Comparison of ENCODE assay signal across 26 cellular contexts in genomic region chr18:71831039-71831438, GRCh38.
DNase-seq lines count a peak whose midpoint lies in the region; ATAC-seq and TF ChIP-seq lines count a peak whose summit lies in the region.
"Had no signal": no experiment of that assay in that cellular context is flagged by ENCODE, and none has a peak within 500 bp of the region (broad histone marks: within the 10 kb centered on the region; RNA-seq: fewer than 3 reads in every experiment).

No MANE protein-coding gene starts in this region.

- H3K18ac ChIP-seq in IMR-90 (ENCODE audit: low read depth, low read length) = no peak overlapping the region

- no peak overlapping the region for H3K9ac ChIP-seq in IMR-90 (ENCODE audit: low read depth, low read length)
- H3K9ac ChIP-seq: KMS-11 had no signal

- intact Hi-C loops in IMR-90 (cut with micrococcal nuclease) = no loop called here

- H3K36me3 ChIP-seq in IMR-90 (ENCODE audit: control insufficient read depth, insufficient read depth, low read length) = no peaks in the 10 kb centered on the region
- H3K36me3 ChIP-seq: colonic mucosa, gastroesophageal sphincter, ovary, tibial nerve had no signal

- TF ChIP-seq RAD21 in IMR-90 (IDR thresholded peaks at IDR 0.05; ENCODE audit: low read length) = no peak

- no peak for TF ChIP-seq POLR2A in IMR-90 (IDR thresholded peaks at IDR 0.05; ENCODE audit: low read depth, low read length)

- H4K8ac ChIP-seq in IMR-90 (ENCODE audit: low read depth in 2 of 2, low read length in 2 of 2) = no peak overlapping the region

- H3K9me1 ChIP-seq in IMR-90 (ENCODE audit: insufficient read depth, low read length) = no peaks in the 10 kb centered on the region

- H3K56ac ChIP-seq in IMR-90 (ENCODE audit: extremely low read depth, insufficient read depth, low read length) = no peak overlapping the region

- dilution Hi-C loops in IMR-90 (cut with HindIII; ENCODE audit: low sequenced_read_pairs, unreplicated experiment) = no loop called here

- no peak overlapping the region for H2AK9ac ChIP-seq in IMR-90 (replicated peaks; ENCODE audit: low read depth, low read length, poor library complexity)

- H3K4me3 ChIP-seq in IMR-90 (ENCODE audit: insufficient read depth, low read depth, low read length) (no peak overlapping the region), fibroblast of the aortic adventitia (ENCODE audit: low read depth, low read length) (no peak overlapping the region), retinal pigment epithelial cell (ENCODE audit: low read length) (no peak overlapping the region)
- H3K4me3 ChIP-seq: colonic mucosa, gastroesophageal sphincter, ovary, tibial nerve had no signal

- H4K5ac ChIP-seq in IMR-90 (ENCODE audit: low read depth, low read length) = no peak overlapping the region

- 0 out of 2 replicates have a peak, but pooled peaks cover 2% of the 10 kb centered on the region for H3K9me3 ChIP-seq in IMR-90 (ENCODE audit: control insufficient read depth, insufficient read depth, low read length)
- H3K9me3 ChIP-seq: colonic mucosa, gastroesophageal sphincter, ovary, tibial nerve had no signal

- no peak overlapping the region for H2AFZ ChIP-seq in IMR-90 (replicated peaks; ENCODE audit: low read length, poor library complexity)

- no peaks in the 10 kb centered on the region for H3K27me3 ChIP-seq in IMR-90 (ENCODE audit: control insufficient read depth, insufficient read depth, low read length)
- H3K27me3 ChIP-seq: colonic mucosa, gastroesophageal sphincter, ovary, tibial nerve had no signal

- CTCF ChIA-PET in IMR-90 (lab: Yijun Ruan, JAX) = no interaction called here

- POLR2A ChIA-PET in IMR-90 (lab: Charles Lee; ENCODE audit: unreplicated experiment) = no interaction called here

- no peak overlapping the region for H3K23ac ChIP-seq in IMR-90 (ENCODE audit: low read depth, low read length)

- in situ Hi-C loops in IMR-90 (cut with MboI; ENCODE audit: low sequenced_read_pairs) = no loop called here

- no peaks in the 10 kb centered on the region for H3K4me1 ChIP-seq in IMR-90 (ENCODE audit: control insufficient read depth, insufficient read depth, low read length)
- H3K4me1 ChIP-seq: colonic mucosa, tibial nerve had no signal

- no peak overlapping the region for H2BK15ac ChIP-seq in IMR-90 (ENCODE audit: low read depth, low read length)

- H2BK5ac ChIP-seq in IMR-90 (ENCODE audit: low read depth, low read length, poor library complexity, severe bottlenecking) = no peak overlapping the region

- H3K27ac ChIP-seq in IMR-90 (ENCODE audit: insufficient read depth, low read length) = no peak overlapping the region
- H3K27ac ChIP-seq: colonic mucosa, gastroesophageal sphincter, KMS-11, ovary, RWPE1, tibial nerve had no signal

- no peaks in the 10 kb centered on the region for H4K20me1 ChIP-seq in IMR-90 (ENCODE audit: insufficient read depth, low read length)

- no peak overlapping the region for H4K91ac ChIP-seq in IMR-90 (ENCODE audit: insufficient read depth, low read depth, low read length)

- no peaks in the 10 kb centered on the region for H3K79me1 ChIP-seq in IMR-90 (ENCODE audit: low read depth in 1 of 2, low read length in 2 of 2)

- BruUV-seq in IMR-90 (replicated peaks; lab: Mats Ljungman, UMichigan) = no TSS peak

- no peak overlapping the region for H2BK20ac ChIP-seq in IMR-90 (ENCODE audit: low read depth, low read length)

- TF ChIP-seq CTCF in IMR-90 (conservative IDR thresholded peaks at IDR 0.05; ENCODE audit: low read depth, low read length) (no peak), fibroblast of the aortic adventitia (IDR thresholded peaks at IDR 0.05; ENCODE audit: insufficient read depth, low read length) (no peak), retinal pigment epithelial cell (conservative IDR thresholded peaks at IDR 0.05; ENCODE audit: low read depth, low read length) (no peak)

- H3K14ac ChIP-seq in IMR-90 (replicated peaks; ENCODE audit: low read depth, low read length) = no peak overlapping the region

- no peak overlapping the region for H3K4me2 ChIP-seq in IMR-90 (ENCODE audit: low read depth, low read length)
- H3K4me2 ChIP-seq: KMS-11 had no signal

- H2BK120ac ChIP-seq in IMR-90 (ENCODE audit: low read depth, low read length) = no peak overlapping the region

- no peak for ATAC-seq in IMR-90 (ENCODE audit: low read depth)
- ATAC-seq: activated CD4-positive, CD25-positive, alpha-beta regulatory T cell treated with anti-CD3 and anti-CD28 coated beads, Interleukin-2, amount 50 U/mL, for 24 hours; activated T-cell treated with anti-CD3 and anti-CD28 coated beads, Interleukin-2, amount 50 U/mL, for 72 hours; gastroesophageal sphincter; naive thymus-derived CD4-positive, alpha-beta T cell; SK-N-SH treated with all-trans-retinoic acid at 6 μM for 48 hours; stimulated activated naive CD8-positive, alpha-beta T cell treated with anti-CD3 and anti-CD28 coated beads, Interleukin-15, Interleukin-2, amounts not matched to agents 100 U/mL and 50 U/mL, for 24 hours had no signal

- H3K4ac ChIP-seq in IMR-90 (ENCODE audit: low read depth, low read length) = no peak overlapping the region

- DNase-seq in IMR-90 = peak; percentile 13
- DNase-seq in astrocyte of the hippocampus (ENCODE audit: low read depth, low spot score) = peak; percentile 51
- peak; percentile 28 for DNase-seq in fibroblast of the aortic adventitia (ENCODE audit: low read depth)
- DNase-seq in retinal pigment epithelial cell (ENCODE audit: low read depth) = peak; percentile 85
- no peak for DNase-seq in activated CD4-positive, CD25-positive, alpha-beta regulatory T cell (lab: John Stamatoyannopoulos, UW)
- no peak for DNase-seq in LoVo (ENCODE audit: low spot score)
- DNase-seq in activated CD4-positive, CD25-positive, alpha-beta regulatory T cell treated with anti-CD3 and anti-CD28 coated beads, Interleukin-2, amount 50 U/mL, for 72 hours = no peak
- DNase-seq: activated T-cell treated with anti-CD3 and anti-CD28 coated beads, Interleukin-2, amount 50 U/mL, for 72 hours; AML-193; aorta; CD8-positive, alpha-beta memory T cell; colonic mucosa; endodermal cell; naive thymus-derived CD4-positive, alpha-beta T cell; NCI-H1105; NCI-H524; ovary; stimulated activated CD4-positive, alpha-beta T cell treated with anti-CD3 and anti-CD28 coated beads, Interleukin-2, amount 100 ng/mL, for 48 hours; stimulated activated naive CD8-positive, alpha-beta T cell treated with anti-CD3 and anti-CD28 coated beads, Interleukin-15, Interleukin-2, amounts not matched to agents 100 U/mL and 50 U/mL, for 24 hours; T-helper 9 cell had no signal

- H2AK5ac ChIP-seq in IMR-90 (ENCODE audit: low read depth, low read length) = no peak overlapping the region

TF ChIP-seq in IMR-90, 13 proteins besides CTCF, POLR2A, EP300 and RAD21:
- TF ChIP-seq MAFK (IDR thresholded peaks at IDR 0.05; ENCODE audit: low read depth, low read length) (no peak), BHLHE40 (IDR thresholded peaks at IDR 0.05; ENCODE audit: low read depth, low read length) (no peak), NFE2L2 (IDR thresholded peaks at IDR 0.05; ENCODE audit: low read depth, low read length) (no peak), FOS (IDR thresholded peaks at IDR 0.05; ENCODE audit: low read depth, low read length) (no peak), CHD1 (IDR thresholded peaks at IDR 0.05; ENCODE audit: low read depth, low read length) (no peak), USF2 (IDR thresholded peaks at IDR 0.05; ENCODE audit: low read depth, low read length) (no peak), MAZ (IDR thresholded peaks at IDR 0.05; ENCODE audit: borderline replicate concordance, low read depth, low read length) (no peak), RFX5 (IDR thresholded peaks at IDR 0.05; ENCODE audit: low read depth, low read length) (no peak), CEBPB (IDR thresholded peaks at IDR 0.05; ENCODE audit: low read depth, low read length) (no peak), MXI1 (IDR thresholded peaks at IDR 0.05; ENCODE audit: borderline replicate concordance, low read depth, low read length) (no peak), SMC3 (IDR thresholded peaks at IDR 0.05; ENCODE audit: low read depth, low read length) (no peak), ELK1 (IDR thresholded peaks at IDR 0.05; ENCODE audit: borderline replicate concordance, low read depth, low read length) (no peak), RCOR1 (IDR thresholded peaks at IDR 0.05; ENCODE audit: insufficient replicate concordance, low read length) (no peak)

Comparison
In these comparisons a context has a peak if more than half of its experiments do, and no peak if none do; other contexts are left out.
1. DNase-seq: peak in IMR-90 (single experiment), astrocyte of the hippocampus (single experiment), fibroblast of the aortic adventitia (single experiment) and retinal pigment epithelial cell (single experiment); none in activated CD4-positive, CD25-positive, alpha-beta regulatory T cell (0 of 4), LoVo (single experiment) and activated CD4-positive, CD25-positive, alpha-beta regulatory T cell treated with anti-CD3 and anti-CD28 coated beads, Interleukin-2, amount 50 U/mL, for 72 hours (single experiment).